8 cellular contexts compared by ENCODE assay signal in the genomic region with DNA sequence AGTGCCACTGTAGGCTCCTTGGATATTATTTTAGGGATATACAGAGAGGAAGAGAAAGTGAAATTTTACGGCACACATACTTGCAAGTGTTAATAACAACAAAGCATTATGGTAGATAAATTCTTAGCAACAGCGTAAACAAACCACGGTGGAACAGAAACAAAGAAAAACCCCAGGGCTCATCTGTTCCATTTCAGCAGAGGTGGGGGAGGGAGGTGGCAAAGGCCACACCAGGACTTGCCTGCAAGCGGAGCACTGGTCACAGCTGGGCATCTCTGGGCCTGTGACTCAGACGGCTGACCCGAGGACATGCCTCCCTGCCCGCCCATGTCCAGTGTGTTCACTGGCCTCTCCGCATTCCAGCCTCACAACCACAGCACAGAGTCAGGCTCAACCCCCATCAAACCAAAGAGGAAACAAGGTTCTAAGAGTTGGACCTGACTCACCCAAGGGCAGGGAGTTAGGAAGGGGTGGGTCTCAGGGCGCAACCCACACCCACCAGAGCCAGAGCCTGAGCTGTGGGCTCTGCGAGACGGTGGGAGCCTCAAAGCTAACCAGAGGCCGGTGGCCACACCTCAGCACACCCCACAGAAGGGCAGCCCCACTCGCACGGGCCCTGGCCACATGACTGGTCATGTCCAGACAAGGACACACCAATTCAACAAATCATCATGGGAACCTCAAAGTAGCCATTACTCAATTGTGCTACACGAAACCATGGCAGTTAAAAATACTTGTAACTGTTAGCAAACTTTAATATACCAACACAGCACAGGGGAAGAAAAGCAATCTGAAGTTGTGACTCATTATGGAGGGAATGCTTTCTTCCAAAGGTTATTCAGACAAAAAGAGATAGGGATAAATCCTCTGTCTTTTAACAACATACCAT. TPM values are rescaled to one million over a fixed set of nuclear protein-coding genes. Genes with fewer than 3 reads are reported as not detected.
DNase-seq lines count a peak whose midpoint lies in the region; ATAC-seq and TF ChIP-seq lines count a peak whose summit lies in the region.

No MANE protein-coding gene starts in this region.

- H3K27ac ChIP-seq in SK-N-MC, result peak overlapping the region; percentile 74
- H3K27ac ChIP-seq in uterus, result peak overlapping the region; percentile 90 to 98

- ATAC-seq in GM19351 (IDR thresholded peaks at IDR 0.05; ENCODE audit: unreplicated experiment), result peak; percentile 89
- ATAC-seq in HG03439 (IDR thresholded peaks at IDR 0.05; ENCODE audit: unreplicated experiment), result peak; percentile 90
- peak; percentile 90 for ATAC-seq in Right ventricle myocardium inferior

- H3K36me3 Mint-ChIP-seq in CD14-positive monocyte, result peaks cover 20 to 22% of the 10 kb centered on the region in 2 donors
- H3K36me3 Mint-ChIP-seq in activated naive CD4-positive, alpha-beta T cell treated with anti-CD3 and anti-CD28 coated beads, Interleukin-2, amount 50 U/mL, for 24 hours, result peaks cover 6% of the 10 kb centered on the region

- peaks cover 0 to 3% (median 0%) of the 10 kb centered on the region in 7 donors for H3K9me3 Mint-ChIP-seq in CD14-positive monocyte
- H3K9me3 Mint-ChIP-seq in activated naive CD4-positive, alpha-beta T cell treated with anti-CD3 and anti-CD28 coated beads, Interleukin-2, amount 50 U/mL, for 24 hours, result peaks cover 4% of the 10 kb centered on the region

- H3K9me3 ChIP-seq in SK-N-MC (ENCODE audit: low read depth, low read length) (no peaks in the 10 kb centered on the region), uterus (no peaks in the 10 kb centered on the region)

- intact Hi-C loops in CD14-positive monocyte (cut with micrococcal nuclease) (loop anchor here in 1 of 2 donors (5.0 kb wide), 2 partner anchors 39 to 111 kb away; a partner anchor contains a TSS), Right ventricle myocardium inferior (cut with DNase I) (loop anchor here (1.0 to 2.0 kb wide), 2 partner anchors 11 to 44 kb away; a partner anchor contains a TSS), posterior cingulate gyrus (cut with DNase I) (no loop called here), uterus (cut with DNase I; ENCODE audit: low total_unique reads) (no loop called here)

- H3K36me3 ChIP-seq in SK-N-MC (ENCODE audit: insufficient read depth, low read length) (no peaks in the 10 kb centered on the region), uterus (no peaks in the 10 kb centered on the region)

- peaks cover 0 to 2% (median 0%) of the 10 kb centered on the region in 3 donors for H3K27me3 Mint-ChIP-seq in CD14-positive monocyte (ENCODE audit: low read depth in 3 of 3)
- no peaks in the 10 kb centered on the region for H3K27me3 Mint-ChIP-seq in activated naive CD4-positive, alpha-beta T cell treated with anti-CD3 and anti-CD28 coated beads, Interleukin-2, amount 50 U/mL, for 24 hours

- TF ChIP-seq CTCF in CD14-positive monocyte (IDR thresholded peaks at IDR 0.05), result no peak
- no peak for TF ChIP-seq CTCF in uterus (IDR thresholded peaks at IDR 0.05)

- DNase-seq in CD14-positive monocyte (ENCODE audit: low spot score), result peak; percentile 99
- no peak for DNase-seq in SK-N-MC (ENCODE audit: low read depth, low spot score)
- DNase-seq in Right ventricle myocardium inferior (ENCODE audit: missing footprints), result peak; percentile 92
- peak in 7 of 10 donors; percentile 15 to 93 (median 55) for DNase-seq in posterior cingulate gyrus
- peak; percentile 75 to 78 for DNase-seq in uterus

- no peak for TF ChIP-seq POLR2A in uterus (IDR thresholded peaks at IDR 0.05)

- H3K9ac ChIP-seq in SK-N-MC (ENCODE audit: insufficient read length), result peak overlapping the region; percentile 1

- peaks cover 6 to 15% of the 10 kb centered on the region in 2 donors for H3K4me1 ChIP-seq in uterus

- peaks cover 73% of the 10 kb centered on the region for H3K4me1 Mint-ChIP-seq in CD14-positive monocyte
- peaks cover 91% of the 10 kb centered on the region for H3K4me1 Mint-ChIP-seq in activated naive CD4-positive, alpha-beta T cell treated with anti-CD3 and anti-CD28 coated beads, Interleukin-2, amount 50 U/mL, for 24 hours

- H3K27ac Mint-ChIP-seq in CD14-positive monocyte, result peak overlapping the region; percentile 98 to 99 (median 98)
- H3K27ac Mint-ChIP-seq in activated naive CD4-positive, alpha-beta T cell treated with anti-CD3 and anti-CD28 coated beads, Interleukin-2, amount 50 U/mL, for 24 hours, result peak overlapping the region; percentile 98

- H3K27me3 ChIP-seq in uterus, result no peaks in the 10 kb centered on the region

- peak overlapping the region; percentile 58 for H3K4me3 ChIP-seq in SK-N-MC
- peak overlapping the region; percentile 6 to 21 for H3K4me3 ChIP-seq in uterus

- peak overlapping the region; percentile 61 to 87 for H3K4me3 Mint-ChIP-seq in CD14-positive monocyte
- H3K4me3 Mint-ChIP-seq in activated naive CD4-positive, alpha-beta T cell treated with anti-CD3 and anti-CD28 coated beads, Interleukin-2, amount 50 U/mL, for 24 hours, result peak overlapping the region; percentile 89

RNA-seq across cellular contexts. Expression of a gene that starts 10.7 kb away (rescaled TPM):
- 10 to 100 TPM; 14.0 to 24.1 TPM for polyA plus RNA-seq in CD14-positive monocyte
- total RNA-seq in Right ventricle myocardium inferior (42.5 TPM), uterus (100 to 1,000 TPM in 2 of 4 donors, 10 to 100 TPM in 2; 91.6 to 159 (median 100) TPM)

RNA-seq across cellular contexts. Expression of a gene that starts 37.8 kb away (rescaled TPM):
- 1 to 10 TPM; 4.3 to 6.1 TPM for polyA plus RNA-seq in CD14-positive monocyte
- total RNA-seq in Right ventricle myocardium inferior (26.6 TPM), uterus (10 to 100 TPM; 10.5 to 36.6 (median 23.3) TPM)
